In genomic region chr2:12008425-12009061, GRCh38 we compare ENCODE assay signal across 11 cellular contexts.
A peak's percentile ranks its signal among the peaks of the same experiment; 100 is the strongest.
DNase-seq lines count a peak whose midpoint lies in the region; ATAC-seq, FAIRE-seq and TF ChIP-seq lines count a peak whose summit lies in the region.
"Had no signal": no experiment of that assay in that cellular context is flagged by ENCODE, and none has a peak within 500 bp of the region (broad histone marks: within the 10 kb centered on the region; RNA-seq: fewer than 3 reads in every experiment).

No MANE protein-coding gene starts in this region.

- peak; percentile 11 for FAIRE-seq in H54 (lab: Jason Lieb, UNC)

- no peaks in the 10 kb centered on the region for H3K79me2 ChIP-seq in fibroblast of lung (ENCODE audit: control insufficient read depth, insufficient read depth, low read length)

- peak overlapping the region; percentile 44 for H3K4me2 ChIP-seq in fibroblast of lung (ENCODE audit: extremely low read depth, insufficient read depth, low read length)

- H3K9ac ChIP-seq in fibroblast of lung (ENCODE audit: insufficient read depth, low read length), result no peak overlapping the region

- no peaks in the 10 kb centered on the region for H3K36me3 ChIP-seq in fibroblast of lung (ENCODE audit: control insufficient read depth, insufficient read depth, low read length)
- H3K36me3 ChIP-seq: cardiac muscle cell, thoracic aorta had no signal

- no peak for TF ChIP-seq CTCF in fibroblast of lung (conservative IDR thresholded peaks at IDR 0.05 in 1 of 2, IDR thresholded peaks at IDR 0.05 in 1 of 2; ENCODE audit: low read depth in 1 of 2, low read length in 2 of 2)

- no peaks in the 10 kb centered on the region for H3K27me3 ChIP-seq in fibroblast of lung (ENCODE audit: control insufficient read depth, insufficient read depth, low read length)
- H3K27me3 ChIP-seq: cardiac muscle cell had no signal

- no peak overlapping the region for H3K27ac ChIP-seq in fibroblast of lung (ENCODE audit: insufficient read depth, low read length)
- H3K27ac ChIP-seq: cardiac muscle cell, SK-N-MC, thoracic aorta had no signal

- peak; percentile 42 for ATAC-seq in GM18508 (IDR thresholded peaks at IDR 0.05; ENCODE audit: insufficient read depth, unreplicated experiment)

- TF ChIP-seq POLR2A in H54 (IDR thresholded peaks at IDR 0.05; ENCODE audit: low read depth, low read length), result no peak

- H4K20me1 ChIP-seq in fibroblast of lung (ENCODE audit: control insufficient read depth, extremely low read depth, insufficient read depth, low read length), result no peaks in the 10 kb centered on the region

- H3K9me3 ChIP-seq in fibroblast of lung (ENCODE audit: control insufficient read depth, insufficient read depth, low read depth, low read length), result no peaks in the 10 kb centered on the region
- H3K9me3 ChIP-seq: thoracic aorta had no signal

- H3K4me3 ChIP-seq in fibroblast of lung (replicated peaks in 1 of 4; ENCODE audit: control extremely low read depth in 1 of 4, insufficient read depth in 1 of 4, low read depth in 3 of 4, low read length in 4 of 4), result no peak overlapping the region
- H3K4me3 ChIP-seq: cardiac muscle cell, SK-N-MC, thoracic aorta had no signal

- DNase-seq in H54 (ENCODE audit: insufficient read length, low spot score) (no peak), HT1080 (ENCODE audit: low read depth) (peak; percentile 55), fibroblast of lung (ENCODE audit: low read depth in 2 of 2) (peak; percentile 57 to 76), retina (no peak), mucosa of gallbladder (ENCODE audit: low spot score) (no peak), T-helper 9 cell (no peak)
- DNase-seq in activated naive CD4-positive, alpha-beta T cell (lab: John Stamatoyannopoulos, UW), result no peak

- no peak overlapping the region for H2AFZ ChIP-seq in fibroblast of lung (ENCODE audit: low read length)

- peaks cover under 1% of the 10 kb centered on the region for H3K4me1 ChIP-seq in fibroblast of lung (ENCODE audit: control insufficient read depth, extremely low read depth, insufficient read depth, low read length)

Comparison
In these comparisons a context has a peak if more than half of its experiments do, and no peak if none do; other contexts are left out.
1. DNase-seq: peak in HT1080 (single experiment) and fibroblast of lung (2 of 2); none in H54 (single experiment), activated naive CD4-positive, alpha-beta T cell (0 of 4), retina (single experiment), mucosa of gallbladder (single experiment) and T-helper 9 cell (single experiment).